Comparison of ENCODE assay signal across 8 cellular contexts in genomic region chr6:104682722-104683643, GRCh38.
DNase-seq lines count a peak whose midpoint lies in the region; ATAC-seq and TF ChIP-seq lines count a peak whose summit lies in the region.

No MANE protein-coding gene starts in this region.

- peak; percentile 81 for ATAC-seq in GM21576 (IDR thresholded peaks at IDR 0.05; ENCODE audit: unreplicated experiment)

- peak; percentile 85 for DNase-seq in ELF-1 (ENCODE audit: low read depth, low spot score)
- peak; percentile 71 for DNase-seq in Jurkat, Clone E6-1 (ENCODE audit: low read depth, low spot score)
- DNase-seq in T-helper 9 cell = peak; percentile 65
- DNase-seq in astrocyte of the spinal cord (ENCODE audit: low read depth, low spot score) = peak; percentile 69
- no peak for DNase-seq in kidney epithelial cell (ENCODE audit: low read depth)
- DNase-seq in stimulated activated CD8-positive, alpha-beta memory T cell treated with anti-CD3 and anti-CD28 coated beads, Interleukin-12 subunit alpha, Interleukin-12 subunit beta, amount 100 ng/mL, for 24 hours (ENCODE audit: extremely low read depth) = peak; percentile 24
- DNase-seq in lower leg skin (ENCODE audit: low spot score in 2 of 2) = no peak

- intact Hi-C loops in lower leg skin (cut with DNase I; ENCODE audit: low total_unique reads) = no loop called here

- TF ChIP-seq CTCF in astrocyte of the spinal cord (IDR thresholded peaks at IDR 0.05; ENCODE audit: low read depth, low read length) (peak; percentile 95), kidney epithelial cell (IDR thresholded peaks at IDR 0.05; ENCODE audit: insufficient read depth, low read length, poor library complexity, severe bottlenecking) (peak; percentile 90), lower leg skin (IDR thresholded peaks at IDR 0.05) (no peak)

- TF ChIP-seq POLR2A in lower leg skin (IDR thresholded peaks at IDR 0.05) = no peak

- H3K4me3 ChIP-seq in Jurkat, Clone E6-1 (ENCODE audit: low read length) = no peak overlapping the region
- H3K4me3 ChIP-seq in astrocyte of the spinal cord (ENCODE audit: low read depth, low read length) (no peak overlapping the region), kidney epithelial cell (ENCODE audit: low read depth, low read length) (no peak overlapping the region), lower leg skin (ENCODE audit: low read depth, poor library complexity, severe bottlenecking) (no peak overlapping the region)

- no peaks in the 10 kb centered on the region for H3K36me3 ChIP-seq in kidney epithelial cell (ENCODE audit: control insufficient read depth, insufficient read depth, low read length)

- no peaks in the 10 kb centered on the region for H3K27me3 ChIP-seq in kidney epithelial cell (ENCODE audit: control insufficient read depth, insufficient read depth, low read length)

- WGBS in lower leg skin, 2 donors = 71 to 75% methylated on average over 15 of the region's 15 CpGs

- in situ Hi-C loops in astrocyte of the spinal cord (cut with HindIII; ENCODE audit: low sequenced_read_pairs) = no loop called here

Comparison
In these comparisons a context has a peak if more than half of its experiments do, and no peak if none do; other contexts are left out.
1. DNase-seq: peak in ELF-1 (single experiment), Jurkat, Clone E6-1 (single experiment), T-helper 9 cell (single experiment), astrocyte of the spinal cord (single experiment) and stimulated activated CD8-positive, alpha-beta memory T cell treated with anti-CD3 and anti-CD28 coated beads, Interleukin-12 subunit alpha, Interleukin-12 subunit beta, amount 100 ng/mL, for 24 hours (single experiment); none in kidney epithelial cell (single experiment) and lower leg skin (0 of 2).
2. CTCF ChIP-seq: peak in astrocyte of the spinal cord (single experiment) and kidney epithelial cell (single experiment); none in lower leg skin (0 of 3).